1 cellular context compared by ENCODE assay signal in the genomic region with DNA sequence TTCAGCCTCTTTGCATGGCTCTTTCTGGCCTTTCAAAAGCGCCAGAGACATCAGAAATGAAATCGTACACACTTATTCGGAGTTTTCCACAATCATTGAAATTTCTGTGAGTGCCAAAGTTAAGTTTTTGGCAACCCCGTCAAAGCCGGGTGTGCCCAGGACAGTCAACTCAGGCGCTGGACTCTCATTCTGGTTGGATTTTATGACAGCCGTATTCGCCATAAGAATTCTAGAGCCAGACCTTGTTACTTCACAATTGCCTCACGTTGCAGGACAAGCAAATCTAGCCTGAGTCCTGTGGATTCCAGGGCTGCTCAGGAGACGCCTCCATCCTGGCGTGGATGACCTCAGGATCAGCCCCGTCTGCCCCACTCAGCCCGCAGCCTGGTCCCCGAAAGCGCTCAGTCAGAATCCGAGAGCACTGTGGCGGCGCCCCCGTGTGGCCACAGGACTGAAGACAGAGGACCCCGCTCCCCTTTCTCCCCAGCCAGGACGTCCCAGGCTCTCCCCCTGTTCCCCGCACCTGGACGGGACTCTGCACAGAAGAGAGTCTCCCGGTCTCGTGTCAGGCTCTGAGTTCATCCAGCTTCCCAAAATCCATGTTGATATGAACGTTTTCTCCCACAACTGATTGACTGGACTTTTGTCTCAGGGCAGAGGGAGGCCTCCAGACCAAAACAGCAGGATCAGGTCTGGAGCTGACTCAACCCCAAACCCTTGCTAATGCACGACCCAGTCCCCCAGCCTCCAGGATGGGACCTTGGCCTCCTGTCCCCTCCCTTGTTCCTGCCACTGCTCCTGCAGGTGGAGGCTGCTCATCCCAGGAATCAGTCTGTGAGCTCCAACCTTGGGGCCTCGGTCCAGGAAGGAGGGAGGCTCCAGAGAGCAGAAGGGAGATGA.
TF ChIP-seq lines count a peak whose summit lies in the region.

No MANE protein-coding gene starts in this region.

TF ChIP-seq in endothelial cell of umbilical vein, 7 proteins besides CTCF, POLR2A, EP300 and RAD21 (continued from another document):
- no peak for TF ChIP-seq FOS (IDR thresholded peaks at IDR 0.05; ENCODE audit: borderline replicate concordance, insufficient read depth, low read length)
- TF ChIP-seq EZH2 (IDR thresholded peaks at IDR 0.05; ENCODE audit: borderline replicate concordance, low read depth, low read length, severe bottlenecking), result no peak
- TF ChIP-seq MAX (IDR thresholded peaks at IDR 0.05; ENCODE audit: insufficient read depth, insufficient read length), result no peak
- no peak for TF ChIP-seq GATA2 (IDR thresholded peaks at IDR 0.05; ENCODE audit: insufficient read depth, insufficient read length, low read depth, low read length)
